Comparison of ENCODE assay signal across 9 cellular contexts in genomic region chr14:55938249-55938791, GRCh38.
DNase-seq lines count a peak whose midpoint lies in the region; ATAC-seq and TF ChIP-seq lines count a peak whose summit lies in the region.
"Had no signal": no experiment of that assay in that cellular context is flagged by ENCODE, and none has a peak within 500 bp of the region (broad histone marks: within the 10 kb centered on the region; RNA-seq: fewer than 3 reads in every experiment).

No MANE protein-coding gene starts in this region.

- intact Hi-C loops in left lung (cut with DNase I): no loop called here

- DNase-seq in AG20443 (ENCODE audit: low spot score): peak; percentile 57
- DNase-seq in NCI-H1092 (lab: John Stamatoyannopoulos, UW): peak; percentile 51
- DNase-seq in caudate nucleus (lab: John Stamatoyannopoulos, UW): peak in 56 of 61 donors; percentile 5 to 82 (median 50)
- DNase-seq in kidney epithelial cell (ENCODE audit: low read depth): peak; percentile 26
- DNase-seq in stimulated activated naive CD8-positive, alpha-beta T cell treated with anti-CD3 and anti-CD28 coated beads, Interleukin-15, Interleukin-2, amounts not matched to agents 100 U/mL and 50 U/mL, for 24 hours: no peak
- DNase-seq in left lung: no peak
- no peak for DNase-seq in NCI-H1436 treated with DMSO at 0.1 percent for 48 hours (lab: John Stamatoyannopoulos, UW)
- DNase-seq: activated B cell treated with CpG ODN at 0.5 μM for 24 hours had no signal

- peaks cover 0 to 8% of the 10 kb centered on the region in 2 donors for H3K9me3 ChIP-seq in left lung

- no peaks in the 10 kb centered on the region for H3K27me3 ChIP-seq in kidney epithelial cell (ENCODE audit: control insufficient read depth, insufficient read depth, low read length)
- no peaks in the 10 kb centered on the region for H3K27me3 ChIP-seq in left lung

- ATAC-seq in HG03457 (IDR thresholded peaks at IDR 0.05; ENCODE audit: unreplicated experiment) (no peak), left lung (no peak)
- no peak for ATAC-seq in stimulated activated naive CD8-positive, alpha-beta T cell treated with anti-CD3 and anti-CD28 coated beads, Interleukin-15, Interleukin-2, amounts not matched to agents 100 U/mL and 50 U/mL, for 24 hours

- no peak overlapping the region for H3K27ac ChIP-seq in caudate nucleus (ENCODE audit: low read depth, low read length)
- no peak overlapping the region for H3K27ac ChIP-seq in left lung

- H3K4me3 ChIP-seq in kidney epithelial cell (ENCODE audit: low read depth, low read length) (no peak overlapping the region), left lung (no peak overlapping the region)

- TF ChIP-seq CTCF in kidney epithelial cell (IDR thresholded peaks at IDR 0.05; ENCODE audit: insufficient read depth, low read length, poor library complexity, severe bottlenecking) (no peak), left lung (IDR thresholded peaks at IDR 0.05) (no peak)

- H3K4me1 ChIP-seq in left lung: no peaks in the 10 kb centered on the region

- H3K36me3 ChIP-seq in kidney epithelial cell (ENCODE audit: control insufficient read depth, insufficient read depth, low read length) (no peaks in the 10 kb centered on the region), left lung (no peaks in the 10 kb centered on the region)

Comparison
In these comparisons a context has a peak if more than half of its experiments do, and no peak if none do; other contexts are left out.
1. DNase-seq: peak in AG20443 (single experiment), NCI-H1092 (single experiment), caudate nucleus (56 of 61) and kidney epithelial cell (single experiment); none in stimulated activated naive CD8-positive, alpha-beta T cell treated with anti-CD3 and anti-CD28 coated beads, Interleukin-15, Interleukin-2, amounts not matched to agents 100 U/mL and 50 U/mL, for 24 hours (single experiment), left lung (0 of 2) and NCI-H1436 treated with DMSO at 0.1 percent for 48 hours (single experiment).